In the genomic region with DNA sequence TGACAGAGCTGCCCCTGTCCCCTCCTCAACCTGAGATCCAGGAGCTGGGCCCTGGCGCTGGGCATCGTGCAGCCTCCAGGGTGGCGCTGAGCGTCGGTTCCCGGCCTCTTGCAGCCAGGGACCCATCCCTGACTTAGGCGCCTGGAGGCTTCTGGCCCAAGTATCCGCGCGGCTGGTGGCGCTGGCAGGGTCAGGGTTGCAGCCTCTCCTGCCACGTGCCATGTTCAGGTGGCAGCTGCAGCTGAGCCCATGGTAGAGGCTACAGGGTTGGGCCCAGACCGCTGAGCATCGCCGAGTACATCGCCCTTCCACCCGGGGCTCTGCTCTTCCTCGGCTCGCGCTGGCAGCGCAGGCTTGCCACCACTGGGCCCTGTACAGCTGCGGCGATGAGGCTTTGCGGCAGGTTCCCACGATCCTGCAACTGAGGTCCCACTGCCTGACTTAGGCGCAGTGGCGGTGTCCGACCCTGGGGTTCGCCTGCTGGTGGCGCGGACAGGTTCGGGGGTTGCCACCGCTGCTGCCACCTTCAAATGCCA, we compare ENCODE assay signal across 11 cellular contexts. TPM values are rescaled to one million over a fixed set of nuclear protein-coding genes. Genes with fewer than 3 reads are reported as not detected.
"Had no signal": no experiment of that assay in that cellular context is flagged by ENCODE, and none has a peak within 500 bp of the region (broad histone marks: within the 10 kb centered on the region; RNA-seq: fewer than 3 reads in every experiment).

No MANE protein-coding gene starts in this region.

RNA-seq across cellular contexts. Expression of a gene that starts 0.4 kb away (rescaled TPM):
- total RNA-seq: PC-3, PC-9, Peyer's patch, Right ventricle myocardium inferior, Right ventricle myocardium superior, RPMI7951, SJCRH30, SJSA1, SK-MEL-5, T-cell had no signal
- polyA plus RNA-seq: SK-N-SH had no signal
